1 cellular context compared by ENCODE assay signal in genomic region chr1:35120458-35121133, GRCh38.
A peak's percentile ranks its signal among the peaks of the same experiment; 100 is the strongest.
TF ChIP-seq lines count a peak whose summit lies in the region.

No MANE protein-coding gene starts in this region.

TF ChIP-seq in HepG2, 621 proteins besides CTCF, POLR2A, EP300 and RAD21 (continued from another document):
- TF ChIP-seq, protein P1, sequence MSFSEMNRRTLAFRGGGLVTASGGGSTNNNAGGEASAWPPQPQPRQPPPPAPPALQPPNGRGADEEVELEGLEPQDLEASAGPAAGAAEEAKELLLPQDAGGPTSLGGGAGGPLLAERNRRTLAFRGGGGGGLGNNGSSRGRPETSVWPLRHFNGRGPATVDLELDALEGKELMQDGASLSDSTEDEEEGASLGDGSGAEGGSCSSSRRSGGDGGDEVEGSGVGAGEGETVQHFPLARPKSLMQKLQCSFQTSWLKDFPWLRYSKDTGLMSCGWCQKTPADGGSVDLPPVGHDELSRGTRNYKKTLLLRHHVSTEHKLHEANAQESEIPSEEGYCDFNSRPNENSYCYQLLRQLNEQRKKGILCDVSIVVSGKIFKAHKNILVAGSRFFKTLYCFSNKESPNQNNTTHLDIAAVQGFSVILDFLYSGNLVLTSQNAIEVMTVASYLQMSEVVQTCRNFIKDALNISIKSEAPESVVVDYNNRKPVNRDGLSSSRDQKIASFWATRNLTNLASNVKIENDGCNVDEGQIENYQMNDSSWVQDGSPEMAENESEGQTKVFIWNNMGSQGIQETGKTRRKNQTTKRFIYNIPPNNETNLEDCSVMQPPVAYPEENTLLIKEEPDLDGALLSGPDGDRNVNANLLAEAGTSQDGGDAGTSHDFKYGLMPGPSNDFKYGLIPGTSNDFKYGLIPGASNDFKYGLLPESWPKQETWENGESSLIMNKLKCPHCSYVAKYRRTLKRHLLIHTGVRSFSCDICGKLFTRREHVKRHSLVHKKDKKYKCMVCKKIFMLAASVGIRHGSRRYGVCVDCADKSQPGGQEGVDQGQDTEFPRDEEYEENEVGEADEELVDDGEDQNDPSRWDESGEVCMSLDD (CRISPR knock-in tag; IDR thresholded peaks at IDR 0.05; ENCODE audit: borderline replicate concordance) = no peak
- TF ChIP-seq AGO1 (IDR thresholded peaks at IDR 0.05; ENCODE audit: low read depth, low read length, poor library complexity, severe bottlenecking) = no peak
- no peak for TF ChIP-seq CENPT (CRISPR knock-in tag; IDR thresholded peaks at IDR 0.05; ENCODE audit: low read depth)
- TF ChIP-seq YY1 (IDR thresholded peaks at IDR 0.05; ENCODE audit: insufficient read depth, insufficient replicate concordance, low read depth, low read length) = no peak
- no peak for TF ChIP-seq ZNF713 (CRISPR knock-in tag; IDR thresholded peaks at IDR 0.05)
- no peak for TF ChIP-seq RORA (CRISPR knock-in tag; IDR thresholded peaks at IDR 0.05)
- peak; percentile 47; the same call in 1 of the 2 replicates for TF ChIP-seq ZFP91 (CRISPR knock-in tag; IDR thresholded peaks at IDR 0.05; ENCODE audit: borderline replicate concordance)
- no peak for TF ChIP-seq IKZF5 (CRISPR knock-in tag; IDR thresholded peaks at IDR 0.05)
- no peak for TF ChIP-seq U2AF1 (optimal IDR thresholded peaks at IDR 0.05; ENCODE audit: low read depth, low read length)
- TF ChIP-seq ZNF549 (CRISPR knock-in tag; IDR thresholded peaks at IDR 0.05) = no peak
- TF ChIP-seq GATA4 (IDR thresholded peaks at IDR 0.05; ENCODE audit: borderline replicate concordance, low read depth) = no peak
- no peak for TF ChIP-seq SMAD1 (CRISPR knock-in tag; IDR thresholded peaks at IDR 0.05; ENCODE audit: borderline replicate concordance, low read depth)
- TF ChIP-seq BCL6 (CRISPR knock-in tag; IDR thresholded peaks at IDR 0.05) = no peak
- TF ChIP-seq ZNF772 (CRISPR knock-in tag; IDR thresholded peaks at IDR 0.05) = no peak
- TF ChIP-seq, protein P2, sequence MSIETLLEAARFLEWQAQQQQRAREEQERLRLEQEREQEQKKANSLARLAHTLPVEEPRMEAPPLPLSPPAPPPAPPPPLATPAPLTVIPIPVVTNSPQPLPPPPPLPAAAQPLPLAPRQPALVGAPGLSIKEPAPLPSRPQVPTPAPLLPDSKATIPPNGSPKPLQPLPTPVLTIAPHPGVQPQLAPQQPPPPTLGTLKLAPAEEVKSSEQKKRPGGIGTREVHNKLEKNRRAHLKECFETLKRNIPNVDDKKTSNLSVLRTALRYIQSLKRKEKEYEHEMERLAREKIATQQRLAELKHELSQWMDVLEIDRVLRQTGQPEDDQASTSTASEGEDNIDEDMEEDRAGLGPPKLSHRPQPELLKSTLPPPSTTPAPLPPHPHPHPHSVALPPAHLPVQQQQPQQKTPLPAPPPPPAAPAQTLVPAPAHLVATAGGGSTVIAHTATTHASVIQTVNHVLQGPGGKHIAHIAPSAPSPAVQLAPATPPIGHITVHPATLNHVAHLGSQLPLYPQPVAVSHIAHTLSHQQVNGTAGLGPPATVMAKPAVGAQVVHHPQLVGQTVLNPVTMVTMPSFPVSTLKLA (IDR thresholded peaks at IDR 0.05) = no peak
- no peak for TF ChIP-seq ZNF83 (CRISPR knock-in tag; IDR thresholded peaks at IDR 0.05; ENCODE audit: borderline replicate concordance)
- 0 out of 2 replicates have a peak, but pooled peaks have one; percentile 23 for TF ChIP-seq KLF12 (CRISPR knock-in tag; IDR thresholded peaks at IDR 0.05; ENCODE audit: borderline replicate concordance)
- 0 out of 2 replicates have a peak, but pooled peaks have one; percentile 31 for TF ChIP-seq MTF2 (CRISPR knock-in tag; IDR thresholded peaks at IDR 0.05; ENCODE audit: borderline replicate concordance)
- no peak for TF ChIP-seq ZNF12 (CRISPR knock-in tag; IDR thresholded peaks at IDR 0.05)
- no peak for TF ChIP-seq CREB3 (CRISPR knock-in tag; IDR thresholded peaks at IDR 0.05)
- no peak for TF ChIP-seq JUND (CRISPR knock-in tag; IDR thresholded peaks at IDR 0.05)
- TF ChIP-seq ZNF274 (CRISPR knock-in tag; IDR thresholded peaks at IDR 0.05) = no peak
- 0 out of 2 replicates have a peak, but pooled peaks have one; percentile 54 for TF ChIP-seq ZBTB46 (CRISPR knock-in tag; IDR thresholded peaks at IDR 0.05; ENCODE audit: borderline replicate concordance)
- no peak for TF ChIP-seq ZNF547 (CRISPR knock-in tag; IDR thresholded peaks at IDR 0.05)
- no peak for TF ChIP-seq ZNF343 (CRISPR knock-in tag; IDR thresholded peaks at IDR 0.05)
